In genomic region chr17:49230636-49231562, GRCh38 we compare ENCODE assay signal across 8 cellular contexts. TPM values are rescaled to one million over a fixed set of nuclear protein-coding genes. Genes with fewer than 3 reads are reported as not detected.
DNase-seq lines count a peak whose midpoint lies in the region; ATAC-seq and TF ChIP-seq lines count a peak whose summit lies in the region.

TSS of gene PHOSPHO1 (minus strand) at chr17:49230787. CDS start at chr17:49226691, 4,096 bp downstream.

- H3K4me1 ChIP-seq in NT2/D1 (ENCODE audit: insufficient read depth, insufficient read length): peaks cover 17% of the 10 kb centered on the region

- DNase-seq in C1 segment of cervical spinal cord (lab: John Stamatoyannopoulos, UW) (peak in 11 of 14 donors; percentile 35 to 73 (median 56)), NT2/D1 (ENCODE audit: low read depth, low spot score) (peak; percentile 77), epithelial cell of esophagus (ENCODE audit: low read depth) (peak; percentile 74), mucosa of gallbladder (ENCODE audit: low spot score) (peak; percentile 87)
- peak; percentile 94 for DNase-seq in activated CD8-positive, alpha-beta memory T cell treated with anti-CD3 and anti-CD28 coated beads, Interleukin-2, amount 50 U/mL, for 48 hours
- peak; percentile 77 for DNase-seq in stimulated activated CD8-positive, alpha-beta memory T cell treated with anti-CD3 and anti-CD28 coated beads, Interleukin-4, amount 100 ng/mL, for 1 hour (ENCODE audit: low read depth in 2 of 2, low spot score in 1 of 2)

- H3K4me3 ChIP-seq in NT2/D1 (ENCODE audit: insufficient read length, low read depth) (peak within 1 kb of the TSS; percentile 78), epithelial cell of esophagus (ENCODE audit: low read length) (peak within 1 kb of the TSS; percentile 47)

- H3K9ac ChIP-seq in NT2/D1 (ENCODE audit: insufficient read length, low read depth): peak within 1 kb of the TSS; percentile 67

- H3K36me3 ChIP-seq in NT2/D1 (ENCODE audit: insufficient read depth, insufficient read length, low read length): no peaks in the 10 kb centered on the region

- peak; percentile 90 for ATAC-seq in GM19372 (IDR thresholded peaks at IDR 0.05; ENCODE audit: low read depth, unreplicated experiment)
- peak; percentile 83 for ATAC-seq in HG03565 (IDR thresholded peaks at IDR 0.05; ENCODE audit: unreplicated experiment)

- no peak for TF ChIP-seq CTCF in epithelial cell of esophagus (IDR thresholded peaks at IDR 0.05; ENCODE audit: insufficient read depth, low read depth, low read length, missing control alignments)

- H3K9me3 ChIP-seq in NT2/D1 (ENCODE audit: insufficient read depth, low read length): no peaks in the 10 kb centered on the region

- H3K27me3 ChIP-seq in NT2/D1 (ENCODE audit: insufficient read depth, insufficient read length): peaks cover 35% of the 10 kb centered on the region

RNA-seq across cellular contexts. Expression of gene PHOSPHO1, which starts in this region (rescaled TPM):
- total RNA-seq in mucosa of gallbladder: 0.23 TPM

Comparison
In these comparisons a context has a peak if more than half of its experiments do, and no peak if none do; other contexts are left out.
1. Peak in every context shown above with its lines: DNase-seq, ATAC-seq and H3K4me3 ChIP-seq.
2. Peak in DNase-seq in mucosa of gallbladder; RNA of the gene not detected or under 1 TPM.